Comparison of ENCODE assay signal across 10 cellular contexts in the genomic region with DNA sequence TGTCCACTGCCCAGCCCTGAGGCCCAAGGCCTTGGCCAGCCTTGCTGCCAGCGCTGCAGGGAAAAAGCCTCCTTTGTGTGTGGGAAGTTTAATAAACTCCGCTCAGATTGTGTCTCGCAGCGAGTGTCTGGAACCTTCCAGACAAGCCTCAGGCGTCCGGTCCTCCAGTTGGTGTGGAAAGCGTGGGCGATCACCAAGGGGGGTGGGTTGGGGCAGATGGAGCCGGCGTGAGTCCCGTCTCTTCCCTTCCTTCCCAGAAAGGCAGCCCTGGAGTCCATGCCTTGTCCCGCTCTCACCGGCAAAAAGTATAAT. TPM values are rescaled to one million over a fixed set of nuclear protein-coding genes. Genes with fewer than 3 reads are reported as not detected.
DNase-seq lines count a peak whose midpoint lies in the region; ATAC-seq and TF ChIP-seq lines count a peak whose summit lies in the region.
"Had no signal": no experiment of that assay in that cellular context is flagged by ENCODE, and none has a peak within 500 bp of the region (broad histone marks: within the 10 kb centered on the region; RNA-seq: fewer than 3 reads in every experiment).

No MANE protein-coding gene starts in this region.

- H3K9me3 Mint-ChIP-seq in type B pancreatic cell = no peaks in the 10 kb centered on the region
- H3K9me3 Mint-ChIP-seq: memory B cell had no signal

- H3K27ac Mint-ChIP-seq in type B pancreatic cell = peak overlapping the region; percentile 46
- H3K27ac Mint-ChIP-seq: memory B cell had no signal

- no peaks in the 10 kb centered on the region for H3K27me3 ChIP-seq in left ventricle myocardium inferior (ENCODE audit: low read depth)
- H3K27me3 ChIP-seq: uterus had no signal

- peaks cover 19% of the 10 kb centered on the region for H3K36me3 ChIP-seq in left ventricle myocardium inferior
- H3K36me3 ChIP-seq: uterus had no signal

- peaks cover 15% of the 10 kb centered on the region for H3K4me1 Mint-ChIP-seq in type B pancreatic cell (ENCODE audit: unreplicated experiment)

- H3K9me3 ChIP-seq in left ventricle myocardium inferior (replicated peaks) = no peaks in the 10 kb centered on the region
- H3K9me3 ChIP-seq: uterus had no signal

- H3K27me3 Mint-ChIP-seq in type B pancreatic cell = no peaks in the 10 kb centered on the region
- H3K27me3 Mint-ChIP-seq: memory B cell had no signal

- TF ChIP-seq CTCF in left ventricle myocardium inferior (IDR thresholded peaks at IDR 0.05; ENCODE audit: borderline replicate concordance) = no peak
- TF ChIP-seq CTCF in type B pancreatic cell (conservative IDR thresholded peaks at IDR 0.05) = no peak

- H3K36me3 Mint-ChIP-seq in type B pancreatic cell = peaks cover 8% of the 10 kb centered on the region

- H3K4me3 Mint-ChIP-seq in type B pancreatic cell = peak overlapping the region; percentile 69
- H3K4me3 Mint-ChIP-seq: memory B cell had no signal

- H3K4me1 ChIP-seq in left ventricle myocardium inferior = peaks cover 91% of the 10 kb centered on the region

- H3K27ac ChIP-seq in left ventricle myocardium inferior (replicated peaks) = peak overlapping the region; percentile 27
- H3K27ac ChIP-seq: uterus had no signal

- no peak overlapping the region for H3K4me3 ChIP-seq in left ventricle myocardium inferior
- H3K4me3 ChIP-seq: uterus had no signal

- intact Hi-C loops in left ventricle myocardium inferior (cut with micrococcal nuclease) (no loop called here), Right ventricle myocardium superior (cut with DNase I) (no loop called here)

- DNase-seq in left ventricle myocardium inferior (no peak), Right ventricle myocardium superior (no peak), inferior parietal cortex (ENCODE audit: extremely low spot score) (peak; percentile 38), type B pancreatic cell (ENCODE audit: extremely low spot score, unreplicated experiment) (no peak), NCI-H128 (lab: John Stamatoyannopoulos, UW; ENCODE audit: unreplicated experiment) (no peak)
- DNase-seq: NCI-H748 treated with DMSO at 0.1 percent for 48 hours; stimulated activated CD4-positive, alpha-beta T cell treated with anti-CD3 and anti-CD28 coated beads, Interleukin-2, amount 100 ng/mL, for 48 hours; uterus had no signal

- ATAC-seq in Right ventricle myocardium superior (ENCODE audit: poor library complexity) (no peak), GM18909 (IDR thresholded peaks at IDR 0.05; ENCODE audit: poor library complexity, unreplicated experiment) (no peak)

RNA-seq across cellular contexts. Expression of a gene that starts 4.6 kb away (rescaled TPM):
- 50.1 TPM for total RNA-seq in left ventricle myocardium inferior
- 54.8 TPM for total RNA-seq in Right ventricle myocardium superior
- 59.9 and 64.8 TPM in 2 replicates for total RNA-seq in type B pancreatic cell (ENCODE audit: low replicate concordance)

RNA-seq across cellular contexts. Expression of a gene that starts 27.6 kb away (rescaled TPM):
- total RNA-seq in left ventricle myocardium inferior (0.96 TPM), Right ventricle myocardium superior (1.1 TPM), type B pancreatic cell (ENCODE audit: low replicate concordance) (8.9 and 10.8 TPM in 2 replicates)

RNA-seq across cellular contexts. Expression of a gene that starts 31.4 kb away (rescaled TPM):
- 501 TPM for total RNA-seq in left ventricle myocardium inferior
- 692 TPM for total RNA-seq in Right ventricle myocardium superior
- 165 and 197 TPM in 2 replicates for total RNA-seq in type B pancreatic cell (ENCODE audit: low replicate concordance)

RNA-seq across cellular contexts. Expression of a gene that starts 36.1 kb away (rescaled TPM):
- 16.9 TPM for total RNA-seq in left ventricle myocardium inferior
- total RNA-seq in Right ventricle myocardium superior = 15.1 TPM
- 45.5 and 60.7 TPM in 2 replicates for total RNA-seq in type B pancreatic cell (ENCODE audit: low replicate concordance)

RNA-seq across cellular contexts. Expression of a gene that starts 38.2 kb away (rescaled TPM):
- 60.5 TPM for total RNA-seq in left ventricle myocardium inferior
- 54.1 TPM for total RNA-seq in Right ventricle myocardium superior
- 122 and 127 TPM in 2 replicates for total RNA-seq in type B pancreatic cell (ENCODE audit: low replicate concordance)
